ENCODE assay signal across 8 cellular contexts in the genomic region with DNA sequence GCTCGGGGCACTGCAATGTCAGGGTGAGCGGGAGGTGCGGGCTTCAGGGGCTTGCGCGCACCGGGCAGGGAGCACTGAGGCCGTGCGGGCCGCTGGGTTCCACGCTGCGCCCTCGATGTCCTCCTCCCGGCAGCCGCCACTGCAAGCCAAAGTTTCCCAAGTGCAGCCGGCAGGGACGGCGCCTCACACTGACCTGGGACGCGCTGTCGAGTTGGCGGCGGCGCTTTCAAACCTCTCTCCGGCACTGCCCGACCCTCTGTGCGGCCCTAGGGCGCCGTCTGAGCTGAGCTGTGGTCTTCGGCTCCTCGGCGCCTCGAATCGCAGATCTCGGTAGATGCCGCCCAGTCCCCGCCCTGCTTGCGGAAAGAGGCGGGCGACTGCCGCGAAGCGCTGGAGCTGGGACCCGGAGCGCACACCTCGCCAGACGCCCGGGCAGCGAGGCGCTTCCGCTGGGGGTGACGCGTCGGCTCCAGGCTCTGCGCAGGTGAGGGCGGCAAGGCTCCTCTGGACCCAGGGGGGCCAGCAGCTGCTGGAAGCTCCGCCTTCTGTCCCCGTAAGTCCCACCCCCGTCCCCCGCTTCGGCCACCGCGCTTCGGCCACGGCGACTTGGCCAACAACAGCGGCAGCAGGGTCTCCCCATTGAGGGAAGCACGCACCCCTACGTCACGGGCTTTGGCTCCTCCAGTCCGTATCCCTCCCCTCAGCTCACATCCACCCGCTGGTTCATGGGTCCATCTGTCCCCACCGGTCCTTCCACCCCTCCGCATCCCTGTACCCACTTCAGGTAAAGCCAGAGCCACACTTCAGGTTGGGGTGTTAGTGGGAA. TPM values are rescaled to one million over a fixed set of nuclear protein-coding genes. Genes with fewer than 3 reads are reported as not detected.
A peak's percentile ranks its signal among the peaks of the same experiment; 100 is the strongest.
DNase-seq lines count a peak whose midpoint lies in the region; ATAC-seq, FAIRE-seq and TF ChIP-seq lines count a peak whose summit lies in the region.

Gene ANKRD34B, minus strand, starts transcription at position 320 of the 826 bp plus-strand sequence. CDS start 10,261 bp downstream, outside the sequence.

- no peaks in the 10 kb centered on the region for H3K79me2 ChIP-seq in ACC112 (ENCODE audit: control insufficient read depth, insufficient read depth, low read length, unreplicated experiment)

- no peak for TF ChIP-seq POLR2A in GM12892 (IDR thresholded peaks at IDR 0.05; ENCODE audit: low read depth, low read length)

- peaks cover 88% of the 10 kb centered on the region for H3K27me3 ChIP-seq in ACC112 (ENCODE audit: insufficient read depth, low read length)

- H3K4me1 ChIP-seq in ACC112 (ENCODE audit: control insufficient read depth, insufficient read depth, low read length, unreplicated experiment): no peaks in the 10 kb centered on the region

- no peaks in the 10 kb centered on the region for H3K36me3 ChIP-seq in ACC112 (ENCODE audit: insufficient read depth, low read length)

- H3K27ac ChIP-seq in ACC112 (ENCODE audit: low read depth, low read length): no peak within 1 kb of the TSS

- no peak within 1 kb of the TSS for H2AFZ ChIP-seq in ACC112 (ENCODE audit: low read length, unreplicated experiment)

- no peak for ATAC-seq in effector memory CD8-positive, alpha-beta T cell (replicated peaks)
- no peak for ATAC-seq in naive B cell (ENCODE audit: low read depth in 2 of 2)
- ATAC-seq in HG02840 (IDR thresholded peaks at IDR 0.05; ENCODE audit: low FRiP score, unreplicated experiment): no peak

- FAIRE-seq in GM12892 (lab: Jason Lieb, UNC) (no peak), RCC 7860 (lab: Jason Lieb, UNC) (no peak)

- peak within 1 kb of the TSS; percentile 64 to 69 for H3K4me3 Mint-ChIP-seq in effector memory CD8-positive, alpha-beta T cell
- H3K4me3 Mint-ChIP-seq in naive B cell: peak within 1 kb of the TSS in 7 of 8 donors; percentile 56 to 89 (median 78)

- H3K36me3 Mint-ChIP-seq in effector memory CD8-positive, alpha-beta T cell (ENCODE audit: insufficient read depth): no peaks in the 10 kb centered on the region
- peaks cover 0 to 8% of the 10 kb centered on the region in 2 donors for H3K36me3 Mint-ChIP-seq in naive B cell

- DNase-seq in GM12892 (ENCODE audit: insufficient read length) (peak; percentile 51), RPMI8226 (peak; percentile 60), naive B cell (no peak), RCC 7860 (ENCODE audit: low spot score) (no peak), DMS153 (lab: John Stamatoyannopoulos, UW) (no peak)
- DNase-seq in effector memory CD8-positive, alpha-beta T cell: no peak

- peaks cover 0 to 2% of the 10 kb centered on the region in 2 donors for H3K4me1 Mint-ChIP-seq in effector memory CD8-positive, alpha-beta T cell (ENCODE audit: low read depth in 2 of 2)
- H3K4me1 Mint-ChIP-seq in naive B cell: peaks cover 4 to 8% (median 5%) of the 10 kb centered on the region in 3 donors

- peak within 1 kb of the TSS; percentile 66 for H3K4me3 ChIP-seq in ACC112 (ENCODE audit: low read depth, low read length)

- peaks cover 62 to 87% of the 10 kb centered on the region in 2 donors for H3K27me3 Mint-ChIP-seq in effector memory CD8-positive, alpha-beta T cell
- peaks cover 49 to 82% (median 77%) of the 10 kb centered on the region in 3 donors for H3K27me3 Mint-ChIP-seq in naive B cell

- H3K9me3 Mint-ChIP-seq in effector memory CD8-positive, alpha-beta T cell: no peaks in the 10 kb centered on the region
- H3K9me3 Mint-ChIP-seq in naive B cell: peaks cover 0 to 10% (median 2%) of the 10 kb centered on the region in 7 donors

- no peak within 1 kb of the TSS for H3K27ac Mint-ChIP-seq in effector memory CD8-positive, alpha-beta T cell
- H3K27ac Mint-ChIP-seq in naive B cell: no peak within 1 kb of the TSS

RNA-seq across cellular contexts. Expression of gene ANKRD34B, which starts in this region (rescaled TPM):
- polyA plus RNA-seq in GM12892 (2012; ENCODE audit: missing spikeins): not detected
- not detected for polyA plus RNA-seq in naive B cell (ENCODE audit: low read depth in 6 of 6)

Comparison
In these comparisons a context has a peak if more than half of its experiments do, and no peak if none do; other contexts are left out.
1. DNase-seq: peak in GM12892 (single experiment) and RPMI8226 (single experiment); none in effector memory CD8-positive, alpha-beta T cell (0 of 3), naive B cell (single experiment), RCC 7860 (single experiment) and DMS153 (single experiment).